Comparison of ENCODE assay signal across 11 cellular contexts in genomic region chr9:129401623-129402340, GRCh38.
DNase-seq lines count a peak whose midpoint lies in the region; ATAC-seq, FAIRE-seq and TF ChIP-seq lines count a peak whose summit lies in the region.
"Had no signal": no experiment of that assay in that cellular context is flagged by ENCODE, and none has a peak within 500 bp of the region (broad histone marks: within the 10 kb centered on the region; RNA-seq: fewer than 3 reads in every experiment).

No MANE protein-coding gene starts in this region.

- FAIRE-seq in keratinocyte (lab: Jason Lieb, UNC) = no peak

- intact Hi-C loops in stomach (cut with DNase I; ENCODE audit: low total_unique reads) (no loop called here), left colon (cut with DNase I, micrococcal nuclease) (no loop called here)

- H2AFZ ChIP-seq in keratinocyte (ENCODE audit: control insufficient read depth, low read length) = peak overlapping the region; percentile 33

- TF ChIP-seq EP300 in stomach (IDR thresholded peaks at IDR 0.05) = no peak

- TF ChIP-seq POLR2A in stomach (IDR thresholded peaks at IDR 0.05) = no peak

- H3K4me2 ChIP-seq in keratinocyte (ENCODE audit: control insufficient read depth, extremely low read depth, insufficient read depth, low read depth, low read length) = no peak overlapping the region

- no peak for ATAC-seq in left colon

- H3K9me1 ChIP-seq in keratinocyte (ENCODE audit: control insufficient read depth, extremely low read depth, insufficient read depth, low read length) = no peaks in the 10 kb centered on the region

- no peak for TF ChIP-seq CTCF in keratinocyte (optimal IDR thresholded peaks at IDR 0.05 in 1 of 3, IDR thresholded peaks at IDR 0.05 in 1 of 3, conservative IDR thresholded peaks at IDR 0.05 in 1 of 3; ENCODE audit: extremely low read depth in 1 of 3, insufficient read depth in 2 of 3, low read length in 3 of 3)
- TF ChIP-seq CTCF in stomach (IDR thresholded peaks at IDR 0.05) = no peak

- H3K9me3 ChIP-seq in keratinocyte (ENCODE audit: control insufficient read depth, low read depth, low read length) = no peaks in the 10 kb centered on the region
- H3K9me3 ChIP-seq in stomach = no peaks in the 10 kb centered on the region
- H3K9me3 ChIP-seq: HAP-1 had no signal

- dilution Hi-C loops in keratinocyte (cut with MboI; ENCODE audit: extremely low pct_ligation_motif_present, low sequenced_read_pairs) = no loop called here

- DNase-seq in Jurkat, Clone E6-1 (ENCODE audit: low read depth, low spot score) = peak; percentile 26
- DNase-seq in cerebellar cortex (ENCODE audit: low spot score) = peak; percentile 53
- no peak for DNase-seq in keratinocyte (ENCODE audit: low read depth, low spot score)
- no peak for DNase-seq in stomach
- no peak for DNase-seq in pons (ENCODE audit: low spot score)
- no peak for DNase-seq in glomerular visceral epithelial cell (ENCODE audit: extremely low spot score)
- no peak for DNase-seq in cerebellar nuclear complex (lab: John Stamatoyannopoulos, UW)
- no peak for DNase-seq in left colon
- DNase-seq: activated effector memory CD4-positive, alpha-beta T cell treated with anti-CD3 and anti-CD28 coated beads, Interleukin-2, amount 50 U/mL, for 16 hours; foreskin melanocyte had no signal

- H3K27ac ChIP-seq in keratinocyte (ENCODE audit: control insufficient read depth, insufficient read depth, low read length) (no peak overlapping the region), stomach (peak overlapping the region; percentile 11 to 77 (median 66))

- H4K20me1 ChIP-seq in keratinocyte (ENCODE audit: control insufficient read depth, extremely low read depth, insufficient read depth, low read length) = no peaks in the 10 kb centered on the region

- H3K27me3 ChIP-seq in keratinocyte (ENCODE audit: control insufficient read depth, extremely low read depth, insufficient read depth, low read length) (no peaks in the 10 kb centered on the region), stomach (no peaks in the 10 kb centered on the region)

- H3K36me3 ChIP-seq in keratinocyte (ENCODE audit: control insufficient read depth in 2 of 2, extremely low read depth in 1 of 2, insufficient read depth in 2 of 2, low read length in 2 of 2) (no peaks in the 10 kb centered on the region), stomach (no peaks in the 10 kb centered on the region)
- H3K36me3 ChIP-seq: HAP-1 had no signal

- WGBS in stomach, 5 donors = 32 to 42% (median 34%) methylated on average over 6 of the region's 6 CpGs

- H3K9ac ChIP-seq in keratinocyte (ENCODE audit: control insufficient read depth, extremely low read depth, insufficient read depth, low read length) = no peak overlapping the region

- no peaks in the 10 kb centered on the region for H3K79me2 ChIP-seq in keratinocyte (ENCODE audit: control insufficient read depth, insufficient read depth, low read length)

- no peak overlapping the region for H3K4me3 ChIP-seq in Jurkat, Clone E6-1 (ENCODE audit: low read length)
- no peak overlapping the region for H3K4me3 ChIP-seq in keratinocyte (ENCODE audit: control insufficient read depth in 2 of 3, extremely low read depth in 1 of 3, insufficient read depth in 2 of 3, low read depth in 1 of 3, low read length in 3 of 3)
- H3K4me3 ChIP-seq in stomach = no peak overlapping the region
- H3K4me3 ChIP-seq: HAP-1 had no signal

- H3K4me1 ChIP-seq in keratinocyte (ENCODE audit: control insufficient read depth, extremely low read depth, insufficient read depth, low read length) (peaks cover 13% of the 10 kb centered on the region), stomach (peaks cover 7 to 44% (median 40%) of the 10 kb centered on the region in 4 donors)

Comparison
In these comparisons a context has a peak if more than half of its experiments do, and no peak if none do; other contexts are left out.
1. DNase-seq: peak in Jurkat, Clone E6-1 (single experiment) and cerebellar cortex (single experiment); none in keratinocyte (single experiment), stomach (single experiment), pons (single experiment), glomerular visceral epithelial cell (single experiment), cerebellar nuclear complex (0 of 2) and left colon (0 of 2).